ENCODE assay signal across 8 cellular contexts in genomic region chr1:193121616-193122593, GRCh38. TPM values are rescaled to one million over a fixed set of nuclear protein-coding genes. Genes with fewer than 3 reads are reported as not detected.
DNase-seq lines count a peak whose midpoint lies in the region; ATAC-seq, FAIRE-seq and TF ChIP-seq lines count a peak whose summit lies in the region.

Gene CDC73, plus strand, starts transcription at chr1:193122031. Its CDS starts 170 bp downstream, at chr1:193122201.

- H3K4me3 ChIP-seq in Karpas-422 (ENCODE audit: low read length) (peak within 1 kb of the TSS; percentile 84), esophagus squamous epithelium (peak within 1 kb of the TSS; percentile 67 to 90 (median 79))
- H3K4me3 ChIP-seq in naive thymus-derived CD4-positive, alpha-beta T cell (ENCODE audit: low read length): peak within 1 kb of the TSS; percentile 85

- H3K9ac ChIP-seq in Karpas-422 (ENCODE audit: low read length): peak within 1 kb of the TSS; percentile 87

- intact Hi-C loops in esophagus squamous epithelium (cut with DNase I): loop anchor here (5.0 to 10.0 kb wide), 2 partner anchors 57 to 315 kb away; partner anchors contain the start of gene RGS2
- intact Hi-C loops in naive thymus-derived CD4-positive, alpha-beta T cell (cut with micrococcal nuclease): loop anchor here (1.0 to 10.0 kb wide), 13 partner anchors 17 to 1173 kb away; partner anchors contain the start of genes GLRX2 (in 2 of the 2), RGS2 (in 2 of the 2), RO60 (in 2 of the 2) and UCHL5 (in 2 of the 2)

- H3K4me1 Mint-ChIP-seq in activated T-cell treated with anti-CD3 and anti-CD28 coated beads, Interleukin-2, amount 50 U/mL, for 72 hours (ENCODE audit: low read depth): peaks cover 61% of the 10 kb centered on the region
- peaks cover 33 to 68% (median 47%) of the 10 kb centered on the region in 7 donors for H3K4me1 Mint-ChIP-seq in naive thymus-derived CD4-positive, alpha-beta T cell
- H3K4me1 Mint-ChIP-seq in stimulated activated naive B cell treated with anti-CD40 and anti-IgM and Interleukin-4, amounts not matched to agents 10 μg/mL and 1 μg/mL and 100 μg/mL, for 72 hours: peaks cover 15 to 37% of the 10 kb centered on the region in 2 donors

- peaks cover 24% of the 10 kb centered on the region; the same call in 1 of the 2 replicates for H3K36me3 ChIP-seq in Karpas-422 (ENCODE audit: insufficient read depth, low read length)
- peaks cover 0 to 19% (median 0%) of the 10 kb centered on the region in 3 donors for H3K36me3 ChIP-seq in esophagus squamous epithelium
- peaks cover 0 to 10% (median 0%) of the 10 kb centered on the region in 3 experiments for H3K36me3 ChIP-seq in naive thymus-derived CD4-positive, alpha-beta T cell (ENCODE audit: control insufficient read depth in 2 of 3, insufficient read depth in 3 of 3, low read length in 3 of 3)

- peak within 1 kb of the TSS; percentile 96 for H3K4me3 Mint-ChIP-seq in activated T-cell treated with anti-CD3 and anti-CD28 coated beads, Interleukin-2, amount 50 U/mL, for 72 hours
- peak within 1 kb of the TSS; percentile 88 to 99 (median 95) for H3K4me3 Mint-ChIP-seq in naive thymus-derived CD4-positive, alpha-beta T cell
- H3K4me3 Mint-ChIP-seq in stimulated activated naive B cell treated with anti-CD40 and anti-IgM and Interleukin-4, amounts not matched to agents 10 μg/mL and 1 μg/mL and 100 μg/mL, for 72 hours: peak within 1 kb of the TSS; percentile 90 to 95

- no peaks in the 10 kb centered on the region for H3K27me3 Mint-ChIP-seq in activated T-cell treated with anti-CD3 and anti-CD28 coated beads, Interleukin-2, amount 50 U/mL, for 72 hours (ENCODE audit: low read depth)
- peaks cover 0 to 11% (median 0%) of the 10 kb centered on the region in 5 donors for H3K27me3 Mint-ChIP-seq in naive thymus-derived CD4-positive, alpha-beta T cell
- no peaks in the 10 kb centered on the region for H3K27me3 Mint-ChIP-seq in stimulated activated naive B cell treated with anti-CD40 and anti-IgM and Interleukin-4, amounts not matched to agents 10 μg/mL and 1 μg/mL and 100 μg/mL, for 72 hours

- H3K79me2 ChIP-seq in Karpas-422 (ENCODE audit: low read length): peaks cover 47% of the 10 kb centered on the region

- peak within 1 kb of the TSS; percentile 92 for H3K4me2 ChIP-seq in Karpas-422 (ENCODE audit: low read depth, low read length, poor library complexity, severe bottlenecking)

- H3K27ac ChIP-seq in Karpas-422 (ENCODE audit: low read length): peak within 1 kb of the TSS; percentile 92
- H3K27ac ChIP-seq in esophagus squamous epithelium: peak within 1 kb of the TSS; percentile 85 to 97 (median 96)
- peak within 1 kb of the TSS; percentile 91 for H3K27ac ChIP-seq in naive thymus-derived CD4-positive, alpha-beta T cell (ENCODE audit: low read depth, low read length)

- DNase-seq in Daoy (ENCODE audit: low read depth): peak; percentile 98
- DNase-seq in Karpas-422: peak; percentile 98
- peak; percentile 96 for DNase-seq in RCC 7860 (ENCODE audit: low spot score)
- peak; percentile 98 to 99 for DNase-seq in activated T-cell treated with anti-CD3 and anti-CD28 coated beads, Interleukin-2, amount 50 U/mL, for 72 hours
- peak; percentile 88 for DNase-seq in esophagus squamous epithelium (lab: John Stamatoyannopoulos, UW)
- peak; percentile 97 to 100 (median 99) for DNase-seq in naive thymus-derived CD4-positive, alpha-beta T cell
- peak; percentile 99 for DNase-seq in stimulated activated naive B cell treated with anti-CD40 and anti-IgM and Interleukin-4, amounts not matched to agents 10 μg/mL and 1 μg/mL and 100 μg/mL, for 72 hours

- ATAC-seq in GM21825 (IDR thresholded peaks at IDR 0.05; ENCODE audit: unreplicated experiment): peak; percentile 92
- ATAC-seq in activated T-cell treated with anti-CD3 and anti-CD28 coated beads, Interleukin-2, amount 50 U/mL, for 72 hours (replicated peaks in 1 of 2): peak; percentile 95 to 96
- peak; percentile 96 for ATAC-seq in naive thymus-derived CD4-positive, alpha-beta T cell
- ATAC-seq in stimulated activated naive B cell treated with anti-CD40 and anti-IgM and Interleukin-4, amounts not matched to agents 10 μg/mL and 1 μg/mL and 100 μg/mL, for 72 hours (replicated peaks): peak; percentile 92 to 94

- CTCF ChIA-PET in naive thymus-derived CD4-positive, alpha-beta T cell (lab: Charles Lee): interaction anchor here (0.7 to 4.0 kb wide), 4 partner anchors 18 to 315 kb away, joined by 3 to 18 read pairs (median 4); partner anchors contain the start of genes RGS2 and UCHL5

- peak in 2 of 4 donors; percentile 83 to 90 for TF ChIP-seq POLR2A in esophagus squamous epithelium (IDR thresholded peaks at IDR 0.05)

- no peaks in the 10 kb centered on the region for H3K27me3 ChIP-seq in Karpas-422 (ENCODE audit: low read length)
- no peaks in the 10 kb centered on the region for H3K27me3 ChIP-seq in esophagus squamous epithelium
- no peaks in the 10 kb centered on the region for H3K27me3 ChIP-seq in naive thymus-derived CD4-positive, alpha-beta T cell (ENCODE audit: control insufficient read depth in 2 of 2, insufficient read depth in 2 of 2, low read length in 2 of 2)

- no peaks in the 10 kb centered on the region for H3K9me2 ChIP-seq in Karpas-422 (replicated peaks; ENCODE audit: insufficient read depth, low read length)

- peak within 1 kb of the TSS; percentile 73 for H2AFZ ChIP-seq in Karpas-422 (ENCODE audit: low read length)

- peak; percentile 46 for FAIRE-seq in RCC 7860 (lab: Jason Lieb, UNC)

- 0 to 1% methylated on average over 31 to 47 of the region's 85 CpGs for WGBS in esophagus squamous epithelium, 2 donors

- H4K20me1 ChIP-seq in Karpas-422 (ENCODE audit: insufficient read depth, low read depth, low read length): peaks cover 10% of the 10 kb centered on the region; the same call in 1 of the 2 replicates

- H3K36me3 Mint-ChIP-seq in activated T-cell treated with anti-CD3 and anti-CD28 coated beads, Interleukin-2, amount 50 U/mL, for 72 hours (ENCODE audit: insufficient read depth in 2 of 2): peaks cover 5 to 10% of the 10 kb centered on the region in 2 donors
- peaks cover 0 to 13% (median 4%) of the 10 kb centered on the region in 5 donors for H3K36me3 Mint-ChIP-seq in naive thymus-derived CD4-positive, alpha-beta T cell
- peaks cover 0 to 12% of the 10 kb centered on the region in 2 donors for H3K36me3 Mint-ChIP-seq in stimulated activated naive B cell treated with anti-CD40 and anti-IgM and Interleukin-4, amounts not matched to agents 10 μg/mL and 1 μg/mL and 100 μg/mL, for 72 hours

- H3K27ac Mint-ChIP-seq in activated T-cell treated with anti-CD3 and anti-CD28 coated beads, Interleukin-2, amount 50 U/mL, for 72 hours: peak within 1 kb of the TSS; percentile 99
- H3K27ac Mint-ChIP-seq in naive thymus-derived CD4-positive, alpha-beta T cell: peak within 1 kb of the TSS; percentile 92 to 98 (median 96)
- peak within 1 kb of the TSS; percentile 96 for H3K27ac Mint-ChIP-seq in stimulated activated naive B cell treated with anti-CD40 and anti-IgM and Interleukin-4, amounts not matched to agents 10 μg/mL and 1 μg/mL and 100 μg/mL, for 72 hours

- POLR2A ChIA-PET in naive thymus-derived CD4-positive, alpha-beta T cell (lab: Charles Lee): interaction anchor here (0.6 to 2.9 kb wide), 10 partner anchors 12 to 315 kb away, joined by 3 to 19 read pairs (median 6); partner anchors contain the start of genes GLRX2, RGS2, RO60 and UCHL5

- H3K9me3 ChIP-seq in Karpas-422 (ENCODE audit: low read length) (no peaks in the 10 kb centered on the region), esophagus squamous epithelium (no peaks in the 10 kb centered on the region)
- no peaks in the 10 kb centered on the region for H3K9me3 ChIP-seq in naive thymus-derived CD4-positive, alpha-beta T cell (ENCODE audit: control insufficient read depth in 2 of 3, low read length in 3 of 3)

- peaks cover 25% of the 10 kb centered on the region for H3K4me1 ChIP-seq in Karpas-422 (ENCODE audit: low read length)
- peaks cover 6 to 41% (median 13%) of the 10 kb centered on the region in 3 donors for H3K4me1 ChIP-seq in esophagus squamous epithelium
- peaks cover 21 to 25% of the 10 kb centered on the region in 2 donors for H3K4me1 ChIP-seq in naive thymus-derived CD4-positive, alpha-beta T cell (ENCODE audit: control insufficient read depth in 2 of 2, insufficient read depth in 2 of 2, low read length in 2 of 2)

- H3K9me3 Mint-ChIP-seq in activated T-cell treated with anti-CD3 and anti-CD28 coated beads, Interleukin-2, amount 50 U/mL, for 72 hours: no peaks in the 10 kb centered on the region
- no peaks in the 10 kb centered on the region for H3K9me3 Mint-ChIP-seq in naive thymus-derived CD4-positive, alpha-beta T cell
- peaks cover 0 to 2% of the 10 kb centered on the region in 2 donors for H3K9me3 Mint-ChIP-seq in stimulated activated naive B cell treated with anti-CD40 and anti-IgM and Interleukin-4, amounts not matched to agents 10 μg/mL and 1 μg/mL and 100 μg/mL, for 72 hours

- peak; percentile 84 to 99 (median 96) for TF ChIP-seq CTCF in esophagus squamous epithelium (IDR thresholded peaks at IDR 0.05)

RNA-seq across cellular contexts. Expression of gene CDC73, which starts in this region (rescaled TPM):
- 18.7 and 21.9 TPM in 2 replicates for total RNA-seq in Daoy (2014; rRNA removed; shearing (Covaris generic))
- total RNA-seq in Karpas-422 (2014; rRNA removed; shearing (Covaris generic); ENCODE audit: low replicate concordance): 21.1 and 37.9 TPM in 2 replicates
- total RNA-seq in activated T-cell treated with anti-CD3 and anti-CD28 coated beads, Interleukin-2, amount 50 U/mL, for 72 hours: 10 to 100 TPM; 49.1 to 49.7 TPM
- total RNA-seq in esophagus squamous epithelium: 10 to 100 TPM; 17.3 to 39.5 (median 26.6) TPM
- 10 to 100 TPM; 57.6 to 65.0 (median 58.8) TPM for total RNA-seq in naive thymus-derived CD4-positive, alpha-beta T cell
- 10 to 100 TPM; 60.4 to 64.7 TPM for polyA plus RNA-seq in naive thymus-derived CD4-positive, alpha-beta T cell

Comparison
In these comparisons a context has a peak if more than half of its experiments do, and no peak if none do; other contexts are left out.
1. Peak in every context shown above with its lines: DNase-seq, ATAC-seq, H3K4me3 ChIP-seq and H3K27ac ChIP-seq.